13 cellular contexts compared by ENCODE assay signal in the genomic region with DNA sequence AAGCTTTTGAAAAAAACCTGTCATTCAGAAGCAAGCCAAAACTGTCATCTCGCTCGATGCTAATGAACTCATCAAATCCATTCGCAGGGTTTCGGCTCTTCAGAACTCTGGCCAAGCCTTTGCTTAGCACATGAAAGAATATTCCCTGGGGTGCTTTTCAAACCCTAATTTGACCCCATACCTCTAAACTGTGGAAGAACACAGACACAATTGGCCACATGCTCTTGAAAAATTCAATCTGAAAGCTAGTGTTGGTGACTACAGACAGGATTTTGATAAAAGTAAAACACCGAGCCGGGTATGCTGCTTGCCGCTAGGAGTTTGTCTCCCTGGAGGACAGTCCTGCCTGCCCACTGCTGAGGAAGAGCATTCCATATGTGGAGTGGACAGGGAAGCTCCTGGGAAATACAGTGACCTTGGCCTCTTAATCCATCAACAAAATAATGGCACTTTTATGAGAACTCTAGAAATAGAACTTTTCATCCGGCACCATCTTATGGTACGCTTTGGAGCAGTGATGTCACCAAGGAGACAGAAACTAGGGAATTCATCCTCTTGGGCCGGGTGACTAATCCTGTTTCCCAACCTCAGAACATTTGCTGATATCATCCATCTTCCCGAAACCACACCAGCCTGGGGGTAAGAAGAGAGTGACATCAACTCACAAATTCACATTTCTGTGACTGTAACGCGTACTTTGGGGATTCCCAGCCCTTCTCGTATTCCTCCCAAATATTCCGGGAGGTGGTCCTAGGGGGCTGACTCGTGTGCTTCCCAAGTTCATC. TPM values are rescaled to one million over a fixed set of nuclear protein-coding genes. Genes with fewer than 3 reads are reported as not detected.
DNase-seq lines count a peak whose midpoint lies in the region; ATAC-seq and TF ChIP-seq lines count a peak whose summit lies in the region.
"Had no signal": no experiment of that assay in that cellular context is flagged by ENCODE, and none has a peak within 500 bp of the region (broad histone marks: within the 10 kb centered on the region; RNA-seq: fewer than 3 reads in every experiment).

No MANE protein-coding gene starts in this region.

- no peaks in the 10 kb centered on the region for H3K9me3 Mint-ChIP-seq in chondrocyte (ENCODE audit: low read depth)
- H3K9me3 Mint-ChIP-seq: CD4-positive, alpha-beta memory T cell; mesothelial cell of epicardium had no signal

- no peak overlapping the region for H3K14ac ChIP-seq in IMR-90 (replicated peaks; ENCODE audit: low read depth, low read length)

- H3K27ac Mint-ChIP-seq in chondrocyte (ENCODE audit: unreplicated experiment): peak overlapping the region; percentile 78
- H3K27ac Mint-ChIP-seq: CD4-positive, alpha-beta memory T cell; mesothelial cell of epicardium had no signal

- H2AK5ac ChIP-seq in IMR-90 (ENCODE audit: low read depth, low read length): no peak overlapping the region

- 0 out of 2 replicates have a peak overlapping the region, but pooled peaks have one; percentile 17 for H3K4ac ChIP-seq in IMR-90 (ENCODE audit: low read depth, low read length)

- H3K27me3 Mint-ChIP-seq in chondrocyte (ENCODE audit: low read depth): no peaks in the 10 kb centered on the region
- H3K27me3 Mint-ChIP-seq: CD4-positive, alpha-beta memory T cell had no signal

- CTCF ChIA-PET in IMR-90 (lab: Yijun Ruan, JAX): interaction anchor here (0.6 kb wide), 1 partner anchor 154 kb away, joined by 10 read pairs; no protein-coding TSS in a partner anchor

- in situ Hi-C loops in IMR-90 (cut with MboI; ENCODE audit: low sequenced_read_pairs): loop anchor here (5.0 to 10.0 kb wide), 3 partner anchors 106 to 396 kb away; no protein-coding TSS in a partner anchor

- H4K8ac ChIP-seq in IMR-90 (ENCODE audit: low read depth in 2 of 2, low read length in 2 of 2): no peak overlapping the region

- no peak overlapping the region for H3K4me3 Mint-ChIP-seq in chondrocyte (ENCODE audit: unreplicated experiment)
- H3K4me3 Mint-ChIP-seq: CD4-positive, alpha-beta memory T cell; mesothelial cell of epicardium had no signal

- H3K56ac ChIP-seq in IMR-90 (ENCODE audit: extremely low read depth, insufficient read depth, low read length): no peak overlapping the region

- H4K5ac ChIP-seq in IMR-90 (ENCODE audit: low read depth, low read length): no peak overlapping the region

- H3K4me2 ChIP-seq in IMR-90 (ENCODE audit: low read depth, low read length): peak overlapping the region; percentile 32; the same call in 1 of the 2 replicates

- DNase-seq in AG09309 (ENCODE audit: low read depth): peak; percentile 81
- peak; percentile 89 for DNase-seq in IMR-90
- no peak for DNase-seq in chondrocyte (ENCODE audit: low spot score)
- peak; percentile 2 for DNase-seq in medulla oblongata (ENCODE audit: extremely low spot score)
- no peak for DNase-seq in activated gamma-delta T cell treated with Interleukin-2 at 50 U/mL for 16 hours
- no peak for DNase-seq in activated CD4-positive, alpha-beta T cell treated with anti-CD3 and anti-CD28 coated beads, Interleukin-2, amount 50 U/mL, for 1 hour
- DNase-seq: CD4-positive, alpha-beta memory T cell; dorsolateral prefrontal cortex; NCI-H1092 treated with DMSO at 0.1 percent for 48 hours; stimulated activated CD4-positive, alpha-beta T cell treated with anti-CD3 and anti-CD28 coated beads, Interleukin-2, amount 100 ng/mL, for 48 hours had no signal

- no peak overlapping the region for H3K18ac ChIP-seq in IMR-90 (ENCODE audit: low read depth, low read length)

- H2AK9ac ChIP-seq in IMR-90 (replicated peaks; ENCODE audit: low read depth, low read length, poor library complexity): no peak overlapping the region

- no peak overlapping the region for H3K27ac ChIP-seq in IMR-90 (ENCODE audit: insufficient read depth, low read length)

- H2AFZ ChIP-seq in IMR-90 (replicated peaks; ENCODE audit: low read length, poor library complexity): no peak overlapping the region

- WGBS in IMR-90 (ENCODE audit: extremely low coverage in 2 of 2, insufficient read length in 1 of 2), 2 experiments: 57% methylated on average over 7 of the region's 16 CpGs; no CpG with 5 or more reads in 1 of the 2 experiments

- dilution Hi-C loops in IMR-90 (cut with HindIII; ENCODE audit: low sequenced_read_pairs, unreplicated experiment): no loop called here

- H3K9me3 ChIP-seq in IMR-90 (ENCODE audit: control insufficient read depth, insufficient read depth, low read length): no peaks in the 10 kb centered on the region

- H3K4me1 ChIP-seq in IMR-90 (ENCODE audit: control insufficient read depth, insufficient read depth, low read length): peaks cover 17% of the 10 kb centered on the region

- POLR2A ChIA-PET in IMR-90 (lab: Charles Lee; ENCODE audit: unreplicated experiment): no interaction called here

- peaks cover 3% of the 10 kb centered on the region for H3K36me3 Mint-ChIP-seq in chondrocyte (ENCODE audit: low read depth)
- H3K36me3 Mint-ChIP-seq: mesothelial cell of epicardium had no signal

- TF ChIP-seq POLR2A in IMR-90 (IDR thresholded peaks at IDR 0.05; ENCODE audit: low read depth, low read length): no peak

- H3K9me1 ChIP-seq in IMR-90 (ENCODE audit: insufficient read depth, low read length): peaks cover 9% of the 10 kb centered on the region; the same call in 1 of the 2 replicates

- no peak overlapping the region for H2BK20ac ChIP-seq in IMR-90 (ENCODE audit: low read depth, low read length)

- H3K9ac ChIP-seq in IMR-90 (ENCODE audit: low read depth, low read length): no peak overlapping the region

- no peak overlapping the region for H3K23ac ChIP-seq in IMR-90 (ENCODE audit: low read depth, low read length)

- peak; percentile 53 for ATAC-seq in IMR-90 (ENCODE audit: low read depth)
- ATAC-seq in HG03378 (IDR thresholded peaks at IDR 0.05; ENCODE audit: unreplicated experiment): no peak
- no peak for ATAC-seq in HG03097 (IDR thresholded peaks at IDR 0.05; ENCODE audit: low FRiP score, unreplicated experiment)

- 0 out of 2 replicates have a peak, but pooled peaks cover 3% of the 10 kb centered on the region for H4K20me1 ChIP-seq in IMR-90 (ENCODE audit: insufficient read depth, low read length)

- no peak overlapping the region for H2BK15ac ChIP-seq in IMR-90 (ENCODE audit: low read depth, low read length)

- H3K36me3 ChIP-seq in IMR-90 (ENCODE audit: control insufficient read depth, insufficient read depth, low read length): no peaks in the 10 kb centered on the region

- no TSS peak for BruUV-seq in IMR-90 (replicated peaks; lab: Mats Ljungman, UMichigan)

- H3K4me1 Mint-ChIP-seq in chondrocyte (ENCODE audit: low read depth): peaks cover 51% of the 10 kb centered on the region

- H3K4me3 ChIP-seq in AG09309 (ENCODE audit: control insufficient read depth, low read depth, low read length) (no peak overlapping the region), IMR-90 (ENCODE audit: insufficient read depth, low read depth, low read length) (no peak overlapping the region)
- H3K4me3 ChIP-seq: dorsolateral prefrontal cortex had no signal

- no peaks in the 10 kb centered on the region for H3K27me3 ChIP-seq in IMR-90 (ENCODE audit: control insufficient read depth, insufficient read depth, low read length)
- H3K27me3 ChIP-seq: dorsolateral prefrontal cortex had no signal

- TF ChIP-seq RAD21 in IMR-90 (IDR thresholded peaks at IDR 0.05; ENCODE audit: low read length): no peak

- no peak overlapping the region for H2BK5ac ChIP-seq in IMR-90 (ENCODE audit: low read depth, low read length, poor library complexity, severe bottlenecking)

- TF ChIP-seq CTCF in AG09309 (IDR thresholded peaks at IDR 0.05; ENCODE audit: control insufficient read depth, insufficient read depth, low read depth, low read length, missing control alignments): no peak
- no peak for TF ChIP-seq CTCF in IMR-90 (conservative IDR thresholded peaks at IDR 0.05; ENCODE audit: low read depth, low read length)
- TF ChIP-seq CTCF in chondrocyte (IDR thresholded peaks at IDR 0.05): peak; percentile 56

- no peaks in the 10 kb centered on the region for H3K79me1 ChIP-seq in IMR-90 (ENCODE audit: low read depth in 1 of 2, low read length in 2 of 2)

- H4K91ac ChIP-seq in IMR-90 (ENCODE audit: insufficient read depth, low read depth, low read length): no peak overlapping the region

- no peak overlapping the region for H2BK120ac ChIP-seq in IMR-90 (ENCODE audit: low read depth, low read length)

- intact Hi-C loops in IMR-90 (cut with micrococcal nuclease): no loop called here

TF ChIP-seq in IMR-90, 13 proteins besides CTCF, POLR2A, EP300 and RAD21:
- TF ChIP-seq CEBPB (IDR thresholded peaks at IDR 0.05; ENCODE audit: low read depth, low read length) (peak; percentile 92), NFE2L2 (IDR thresholded peaks at IDR 0.05; ENCODE audit: low read depth, low read length) (peak; percentile 42; the same call in 1 of the 2 replicates), MXI1 (IDR thresholded peaks at IDR 0.05; ENCODE audit: borderline replicate concordance, low read depth, low read length) (no peak), FOS (IDR thresholded peaks at IDR 0.05; ENCODE audit: low read depth, low read length) (peak; percentile 90), CHD1 (IDR thresholded peaks at IDR 0.05; ENCODE audit: low read depth, low read length) (no peak), SMC3 (IDR thresholded peaks at IDR 0.05; ENCODE audit: low read depth, low read length) (no peak), RCOR1 (IDR thresholded peaks at IDR 0.05; ENCODE audit: insufficient replicate concordance, low read length) (no peak), RFX5 (IDR thresholded peaks at IDR 0.05; ENCODE audit: low read depth, low read length) (no peak)
TF ChIP-seq in IMR-90: peak in this region for 3.

RNA-seq across cellular contexts. Expression of a gene that starts 34.2 kb away (rescaled TPM):
- total RNA-seq in IMR-90 (2012; rRNA removed): 5.6 and 7.8 TPM in 2 replicates
- 2.4 and 2.8 TPM in 2 replicates for polyA plus RNA-seq in IMR-90 (2012; rRNA removed)
- 0.79 and 1.4 TPM in 2 replicates for polyA plus RNA-seq in IMR-90 (2012; cell fraction: cytosol; rRNA removed)
- polyA plus RNA-seq in IMR-90 (2012; cell fraction: nucleus; rRNA removed; ENCODE audit: low replicate concordance): 2.5 and 6.5 TPM in 2 replicates
- 14.9 to 19.8 TPM (median 15.7 TPM) in 3 replicates for total RNA-seq in chondrocyte

Comparison
In these comparisons a context has a peak if more than half of its experiments do, and no peak if none do; other contexts are left out.
1. DNase-seq: peak in AG09309 (single experiment), IMR-90 (single experiment) and medulla oblongata (single experiment); none in chondrocyte (single experiment), activated gamma-delta T cell treated with Interleukin-2 at 50 U/mL for 16 hours (single experiment) and activated CD4-positive, alpha-beta T cell treated with anti-CD3 and anti-CD28 coated beads, Interleukin-2, amount 50 U/mL, for 1 hour (single experiment).